15 cellular contexts compared by ENCODE assay signal in the genomic region with DNA sequence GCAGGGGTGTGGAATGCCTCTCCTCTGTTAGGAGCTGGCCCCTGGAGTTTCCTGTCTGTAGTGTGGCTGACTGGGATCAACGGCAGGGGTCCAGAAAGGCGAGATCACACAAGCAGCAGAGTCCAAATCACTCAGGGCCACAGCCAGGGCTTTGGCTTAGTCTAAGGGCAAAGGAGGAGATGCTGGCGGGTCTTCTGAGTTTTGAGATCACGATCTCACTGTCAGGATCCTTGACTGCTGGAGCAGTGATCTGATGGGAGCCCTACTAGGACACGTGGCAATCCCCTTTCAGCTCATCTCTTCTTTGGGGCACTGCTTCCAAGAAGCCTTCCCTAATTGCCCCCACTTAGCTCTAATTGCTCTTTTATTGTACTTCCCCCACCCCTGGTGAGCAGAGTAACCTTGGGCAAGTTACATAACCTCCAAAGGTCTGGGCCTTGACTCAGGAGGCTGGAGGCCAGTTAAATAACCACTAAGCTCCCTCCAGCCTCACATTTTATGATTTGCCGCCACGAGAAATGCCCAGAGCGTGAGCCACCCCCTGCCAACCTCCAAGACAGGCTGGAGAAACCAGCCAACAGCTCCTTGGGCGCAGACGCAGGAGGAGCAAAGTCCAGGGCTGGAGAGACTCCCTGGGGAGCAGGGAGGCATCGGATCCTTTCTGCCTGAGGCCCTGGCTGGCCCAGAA. TPM values are rescaled to one million over a fixed set of nuclear protein-coding genes. Genes with fewer than 3 reads are reported as not detected.
DNase-seq lines count a peak whose midpoint lies in the region; ATAC-seq, FAIRE-seq and TF ChIP-seq lines count a peak whose summit lies in the region.
"Had no signal": no experiment of that assay in that cellular context is flagged by ENCODE, and none has a peak within 500 bp of the region (broad histone marks: within the 10 kb centered on the region; RNA-seq: fewer than 3 reads in every experiment).

No MANE protein-coding gene starts in this region.

- H3K36me3 ChIP-seq in H1 (ENCODE audit: control insufficient read depth in 2 of 4, insufficient read depth in 4 of 4, low read length in 3 of 4) = peaks cover 0 to 8% (median 5%) of the 10 kb centered on the region in 4 experiments; a peak in 3 of 8 replicates
- H3K36me3 ChIP-seq in pancreas = no peaks in the 10 kb centered on the region
- H3K36me3 ChIP-seq: BLaER1 treated with 17β-estradiol and CSF1 and Interleukin-3, amounts not matched to agents 10 nM and 100 nM; ovary had no signal

- DNase-seq in ELF-1 (ENCODE audit: low read depth, low spot score) (peak; percentile 80), LoVo (ENCODE audit: low spot score) (peak; percentile 79), H1 (ENCODE audit: low read depth in 1 of 2, low spot score in 2 of 2) (no peak), pancreas (peak in 1 of 6 donors; percentile 63)
- DNase-seq in naive thymus-derived CD8-positive, alpha-beta T cell = no peak
- DNase-seq in stimulated activated CD4-positive, alpha-beta T cell treated with anti-CD3 and anti-CD28 coated beads, Interleukin-2, amount 100 ng/mL, for 24 hours = no peak
- DNase-seq: activated CD4-positive, alpha-beta memory T cell treated with anti-CD3 and anti-CD28 coated beads for 36 hours; activated gamma-delta T cell treated with Interleukin-2 at 50 U/mL for 16 hours; DMS153; H7; Kasumi-1; NCI-H2171 treated with DMSO at 0.1 percent for 48 hours; ovary had no signal

- peaks cover 49 to 59% of the 10 kb centered on the region in 2 experiments for H4K20me1 ChIP-seq in H1 (replicated peaks in 1 of 2; ENCODE audit: control insufficient read depth in 1 of 2, insufficient read depth in 2 of 2, low read length in 2 of 2)
- H4K20me1 ChIP-seq: BLaER1 treated with 17β-estradiol and CSF1 and Interleukin-3, amounts not matched to agents 10 nM and 100 nM had no signal

- peaks cover 0 to 12% (median 2%) of the 10 kb centered on the region in 4 donors for H3K4me1 Mint-ChIP-seq in naive thymus-derived CD8-positive, alpha-beta T cell

- no peak overlapping the region for H2AK5ac ChIP-seq in H1 (ENCODE audit: low read depth, low read length)

- ATAC-seq in pancreas = peak in 2 of 4 donors; percentile 3 to 27
- ATAC-seq in naive thymus-derived CD8-positive, alpha-beta T cell = no peak
- ATAC-seq in GM21381 (IDR thresholded peaks at IDR 0.05; ENCODE audit: unreplicated experiment) = no peak

- TF ChIP-seq RAD21 in H1 (IDR thresholded peaks at IDR 0.05 in 1 of 2, conservative IDR thresholded peaks at IDR 0.05 in 1 of 2; ENCODE audit: low read depth in 2 of 2, low read length in 2 of 2) = no peak

- CTCF ChIA-PET in H1 (lab: Charles Lee; ENCODE audit: partially characterized antibody) = interaction anchor here (1.3 to 72.8 kb wide), 6 partner anchors 3 to 79 kb away, joined by 3 to 1738 read pairs (median 424); a partner anchor contains a TSS

- no peak overlapping the region for H3K4ac ChIP-seq in H1 (replicated peaks; ENCODE audit: insufficient read length, low read depth, low read length)

- H3K18ac ChIP-seq in H1 (ENCODE audit: extremely low read depth, low read length) = no peak overlapping the region; the same call in 1 of the 2 replicates

- H3K4me3 Mint-ChIP-seq in naive thymus-derived CD8-positive, alpha-beta T cell = no peak overlapping the region
- H3K4me3 Mint-ChIP-seq: activated CD4-positive, alpha-beta memory T cell treated with anti-CD3 and anti-CD28 coated beads for 36 hours had no signal

- POLR2A ChIA-PET in H1 (lab: Charles Lee; ENCODE audit: partially characterized antibody) = interaction anchor here (0.7 to 7.8 kb wide), 5 partner anchors 12 to 85 kb away, joined by 3 to 66 read pairs (median 4); a partner anchor contains a TSS
- POLR2A ChIA-PET in naive thymus-derived CD8-positive, alpha-beta T cell (lab: Charles Lee) = no interaction called here

- 82% methylated on average over 11 of the region's 11 CpGs; no CpG with 5 or more reads in 1 of the 2 experiments for WGBS in H1 (ENCODE audit: extremely low coverage in 1 of 2, insufficient coverage in 1 of 2, insufficient read length in 1 of 2, insufficient replicate concordance in 2 of 2, low coverage in 1 of 2, low lambda C conversion rate in 2 of 2, missing lambda C conversion rate in 1 of 2), 2 experiments
- 28 to 41% methylated on average over 11 of the region's 11 CpGs for WGBS in pancreas, 2 donors

- no peaks in the 10 kb centered on the region for H3K27me3 Mint-ChIP-seq in naive thymus-derived CD8-positive, alpha-beta T cell
- H3K27me3 Mint-ChIP-seq: activated CD4-positive, alpha-beta memory T cell treated with anti-CD3 and anti-CD28 coated beads for 36 hours had no signal

- no peak for TF ChIP-seq EP300 in H1 (IDR thresholded peaks at IDR 0.05; ENCODE audit: borderline replicate concordance in 1 of 2, low read depth in 2 of 2, low read length in 2 of 2)

- H3K9me3 ChIP-seq in H1 (ENCODE audit: insufficient read depth in 2 of 2, low read depth in 1 of 2, low read length in 1 of 2) = no peaks in the 10 kb centered on the region
- H3K9me3 ChIP-seq in pancreas = no peaks in the 10 kb centered on the region
- H3K9me3 ChIP-seq: ovary had no signal

- H3K36me3 Mint-ChIP-seq in naive thymus-derived CD8-positive, alpha-beta T cell = no peaks in the 10 kb centered on the region

- H2BK20ac ChIP-seq in H1 (ENCODE audit: low read length) = no peak overlapping the region

- H3K9me3 Mint-ChIP-seq in naive thymus-derived CD8-positive, alpha-beta T cell = no peaks in the 10 kb centered on the region
- H3K9me3 Mint-ChIP-seq: activated CD4-positive, alpha-beta memory T cell treated with anti-CD3 and anti-CD28 coated beads for 36 hours had no signal

- no peak overlapping the region for H4K8ac ChIP-seq in H1 (ENCODE audit: extremely low read depth, insufficient read depth, low read length)

- peaks cover 27 to 95% of the 10 kb centered on the region in 2 experiments for H3K79me2 ChIP-seq in H1 (ENCODE audit: control insufficient read depth in 1 of 2, insufficient read depth in 2 of 2, low read length in 2 of 2)

- no peak overlapping the region for H3K4me2 ChIP-seq in H1 (ENCODE audit: insufficient read depth in 1 of 2, low read depth in 2 of 2, low read length in 2 of 2)
- H3K4me2 ChIP-seq: BLaER1 treated with 17β-estradiol and CSF1 and Interleukin-3, amounts not matched to agents 10 nM and 100 nM had no signal

- H2AFZ ChIP-seq in H1 (ENCODE audit: low read length) = no peak overlapping the region

- H3K56ac ChIP-seq in H1 (replicated peaks; ENCODE audit: insufficient read length, low read depth, low read length) = no peak overlapping the region

- TF ChIP-seq CTCF in H1 (IDR thresholded peaks at IDR 0.05; ENCODE audit: control extremely low read depth in 1 of 3, insufficient read depth in 1 of 3, low read depth in 1 of 3, low read length in 3 of 3) (no peak), pancreas (IDR thresholded peaks at IDR 0.05) (no peak)

- H3K27ac Mint-ChIP-seq in naive thymus-derived CD8-positive, alpha-beta T cell = no peak overlapping the region
- H3K27ac Mint-ChIP-seq: activated CD4-positive, alpha-beta memory T cell treated with anti-CD3 and anti-CD28 coated beads for 36 hours had no signal

- H3K79me1 ChIP-seq in H1 (ENCODE audit: low read depth, low read length) = peaks cover 36% of the 10 kb centered on the region

- H3K27me3 ChIP-seq in H1 (replicated peaks in 1 of 4; ENCODE audit: control insufficient read depth in 3 of 4, extremely low read depth in 1 of 4, insufficient read depth in 3 of 4, low read length in 3 of 4) (no peaks in the 10 kb centered on the region), pancreas (no peaks in the 10 kb centered on the region)
- H3K27me3 ChIP-seq: BLaER1 treated with 17β-estradiol and CSF1 and Interleukin-3, amounts not matched to agents 10 nM and 100 nM; ovary had no signal

- H3K27ac ChIP-seq in H1 (ENCODE audit: low read depth, low read length) (no peak overlapping the region), pancreas (peak overlapping the region in 3 of 4 donors; percentile 35 to 76 (median 51))
- H3K27ac ChIP-seq: BLaER1 treated with 17β-estradiol and CSF1 and Interleukin-3, amounts not matched to agents 10 nM and 100 nM; ovary had no signal

- H4K91ac ChIP-seq in H1 (replicated peaks; ENCODE audit: insufficient read length, low read length) = no peak overlapping the region

- H2BK12ac ChIP-seq in H1 (ENCODE audit: low read depth, low read length) = no peak overlapping the region

- no peak overlapping the region for H4K5ac ChIP-seq in H1 (ENCODE audit: insufficient read length, low read depth, low read length)

- TF ChIP-seq POLR2A in H1 (IDR thresholded peaks at IDR 0.05; ENCODE audit: control extremely low read depth in 1 of 2, low read depth in 2 of 2, low read length in 2 of 2) = no peak

- no peak overlapping the region for H2BK5ac ChIP-seq in H1 (ENCODE audit: low read depth, low read length)

- no peak overlapping the region for H3K9ac ChIP-seq in H1 (replicated peaks in 1 of 4; ENCODE audit: extremely low read depth in 1 of 4, low read depth in 3 of 4, low read length in 3 of 4)
- H3K9ac ChIP-seq: BLaER1 treated with 17β-estradiol and CSF1 and Interleukin-3, amounts not matched to agents 10 nM and 100 nM had no signal

- H3K14ac ChIP-seq in H1 (ENCODE audit: insufficient read length) = no peak overlapping the region

- H2BK120ac ChIP-seq in H1 (replicated peaks; ENCODE audit: low read depth, low read length) = no peak overlapping the region

- H3K4me1 ChIP-seq in H1 (replicated peaks in 1 of 4; ENCODE audit: control insufficient read depth in 3 of 4, insufficient read depth in 4 of 4, low read length in 3 of 4) (peaks cover 7 to 25% (median 16%) of the 10 kb centered on the region in 4 experiments), pancreas (peaks cover 17 to 49% (median 44%) of the 10 kb centered on the region in 3 donors)

- no peak overlapping the region for H3K23ac ChIP-seq in H1 (ENCODE audit: insufficient read length)

- H3K23me2 ChIP-seq in H1 (ENCODE audit: low read depth, low read length) = no peaks in the 10 kb centered on the region; the same call in 1 of the 2 replicates

- intact Hi-C loops in pancreas (cut with DNase I) = no loop called here

- FAIRE-seq in H1 (lab: Jason Lieb, UNC) (no peak), pancreas (lab: Jason Lieb, UNC) (no peak)

- H3K4me3 ChIP-seq in H1 (ENCODE audit: extremely low read depth in 1 of 4, insufficient read depth in 2 of 4, low read depth in 3 of 4, low read length in 4 of 4) (no peak overlapping the region), pancreas (no peak overlapping the region)
- H3K4me3 ChIP-seq: BLaER1 treated with 17β-estradiol and CSF1 and Interleukin-3, amounts not matched to agents 10 nM and 100 nM; ovary had no signal

- no peak overlapping the region for H2BK15ac ChIP-seq in H1 (ENCODE audit: low read length)

RNA-seq across cellular contexts. Expression of a gene that starts 12.0 kb away (rescaled TPM):
- 42.2 and 44.3 TPM in 2 replicates for total RNA-seq in H1 (2021; fragmentation: NEBNext Ultra II Directional; extraction: Animal tissue kit (Norgen Biotek cat#: 25700))
- polyA plus RNA-seq in H1 (2011; rRNA removed) = 20.9 and 29.7 TPM in 2 replicates
- polyA plus RNA-seq in H1 (2011; cell fraction: cytosol; rRNA removed) = 24.8 TPM
- 31.8 TPM for polyA plus RNA-seq in H1 (2011; cell fraction: nucleus; rRNA removed)
- 31.4 to 37.5 TPM (median 35.7 TPM) in 4 replicates for polyA plus RNA-seq in H1 (2012, experiment 1 of 2)
- polyA plus RNA-seq in H1 (2012, experiment 2 of 2) = 37.4 TPM
- 41.6 TPM for polyA plus RNA-seq in H1 (2013, experiment 1 of 2)
- 43.7 TPM for polyA plus RNA-seq in H1 (2013, experiment 2 of 2)
- polyA minus RNA-seq in H1 (2011; rRNA and poly(A)+ RNA removed) = 35.0 and 38.1 TPM in 2 replicates
- 28.0 TPM for polyA minus RNA-seq in H1 (2011; cell fraction: cytosol; rRNA and poly(A)+ RNA removed)
- 27.0 TPM for polyA minus RNA-seq in H1 (2011; cell fraction: nucleus; rRNA and poly(A)+ RNA removed)
- 10 to 100 TPM; 10.8 to 32.4 (median 18.7) TPM for total RNA-seq in pancreas
- polyA plus RNA-seq in pancreas = 10 to 100 TPM; 20.5 to 30.8 TPM
- total RNA-seq in naive thymus-derived CD8-positive, alpha-beta T cell = under 1 TPM; 0.11 to 0.16 TPM
- not detected for polyA plus RNA-seq in naive thymus-derived CD8-positive, alpha-beta T cell

Comparison
In these comparisons a context has a peak if more than half of its experiments do, and no peak if none do; other contexts are left out.
1. DNase-seq: peak in ELF-1 (single experiment) and LoVo (single experiment); none in H1 (0 of 2), naive thymus-derived CD8-positive, alpha-beta T cell (0 of 10) and stimulated activated CD4-positive, alpha-beta T cell treated with anti-CD3 and anti-CD28 coated beads, Interleukin-2, amount 100 ng/mL, for 24 hours (0 of 2).
2. RNA of a gene that starts 12.0 kb away (total RNA-seq): 42.2 to 44.3 TPM in H1 and 10.8 to 32.4 TPM in pancreas; 0.11 to 0.16 TPM in naive thymus-derived CD8-positive, alpha-beta T cell; every median in the first group is over 10 times any median in the second.